Comparison of ENCODE assay signal across 8 cellular contexts in genomic region chr1:58546520-58547308, GRCh38.
DNase-seq lines count a peak whose midpoint lies in the region; ATAC-seq and TF ChIP-seq lines count a peak whose summit lies in the region.

Gene OMA1 (minus strand): TSS chr1:58546726. CDS start chr1:58539294, 7,432 bp downstream.

- TF ChIP-seq CTCF in AG09319 (IDR thresholded peaks at IDR 0.05; ENCODE audit: low read depth, low read length) = peak; percentile 99

- DNase-seq in AG09319 (ENCODE audit: extremely low read depth, low read depth) (peak; percentile 96), NCI-H345 treated with DMSO at 0.1 percent for 48 hours (lab: John Stamatoyannopoulos, UW; ENCODE audit: unreplicated experiment) (peak; percentile 92), cerebellar cortex (ENCODE audit: low spot score) (peak; percentile 93), islet precursor cell (peak; percentile 99)
- DNase-seq in activated CD4-positive, CD25-positive, alpha-beta regulatory T cell treated with anti-CD3 and anti-CD28 coated beads, Interleukin-2, amount 50 U/mL, for 16 hours (ENCODE audit: low read depth, low spot score) = peak; percentile 94
- peak; percentile 97 to 98 for DNase-seq in stimulated activated CD4-positive, alpha-beta T cell treated with anti-CD3 and anti-CD28 coated beads, Interleukin-15, amount 100 ng/mL, for 1 hour (ENCODE audit: low read depth in 1 of 2, low spot score in 1 of 2)

- peak; percentile 86 for TF ChIP-seq POLR2A in GM18951 (IDR thresholded peaks at IDR 0.05; ENCODE audit: extremely low read depth, insufficient read depth, insufficient read length)

- ATAC-seq in HG03280 (IDR thresholded peaks at IDR 0.05; ENCODE audit: unreplicated experiment) = peak; percentile 95

- in situ Hi-C loops in GM18951 (cut with MboI; ENCODE audit: low sequenced_read_pairs, unreplicated experiment) = no loop called here

Comparison
In these comparisons a context has a peak if more than half of its experiments do, and no peak if none do; other contexts are left out.
1. Peak in every context shown above with its lines: DNase-seq and ATAC-seq.